In genomic region chr12:47818382-47818700, GRCh38 we compare ENCODE assay signal across 8 cellular contexts. TPM values are rescaled to one million over a fixed set of nuclear protein-coding genes. Genes with fewer than 3 reads are reported as not detected.
DNase-seq lines count a peak whose midpoint lies in the region; ATAC-seq and TF ChIP-seq lines count a peak whose summit lies in the region.

No MANE protein-coding gene starts in this region.

- H3K4me3 Mint-ChIP-seq in type B pancreatic cell: peak overlapping the region; percentile 91

- H3K27me3 Mint-ChIP-seq in type B pancreatic cell: no peaks in the 10 kb centered on the region

- DNase-seq in activated naive CD4-positive, alpha-beta T cell treated with Interleukin-2 at 50 U/mL for 16 hours: peak; percentile 46
- no peak for DNase-seq in activated naive CD4-positive, alpha-beta T cell (lab: John Stamatoyannopoulos, UW)
- DNase-seq in astrocyte of the cerebellum (ENCODE audit: low read depth) (no peak), lower lobe of right lung (no peak), type B pancreatic cell (ENCODE audit: extremely low spot score, unreplicated experiment) (no peak), NCI-H510A (lab: John Stamatoyannopoulos, UW) (no peak)

- H3K27ac Mint-ChIP-seq in type B pancreatic cell: peak overlapping the region; percentile 82

- peak overlapping the region; percentile 64 for H3K4me3 ChIP-seq in astrocyte of the cerebellum (ENCODE audit: low read depth, low read length)
- H3K4me3 ChIP-seq in lower lobe of right lung: peak overlapping the region; percentile 72

- H3K36me3 Mint-ChIP-seq in type B pancreatic cell: no peaks in the 10 kb centered on the region

- in situ Hi-C loops in astrocyte of the cerebellum (cut with HindIII; ENCODE audit: low sequenced_read_pairs): no loop called here

- no peak for TF ChIP-seq CTCF in astrocyte of the cerebellum (IDR thresholded peaks at IDR 0.05; ENCODE audit: low read depth, low read length, missing control alignments)
- no peak for TF ChIP-seq CTCF in lower lobe of right lung (IDR thresholded peaks at IDR 0.05)
- TF ChIP-seq CTCF in type B pancreatic cell (conservative IDR thresholded peaks at IDR 0.05): no peak

- peaks cover 87% of the 10 kb centered on the region for H3K4me1 ChIP-seq in lower lobe of right lung

- ATAC-seq in lower lobe of right lung: no peak
- no peak for ATAC-seq in HG03439 (IDR thresholded peaks at IDR 0.05; ENCODE audit: unreplicated experiment)
- no peak for ATAC-seq in GM18511 (IDR thresholded peaks at IDR 0.05; ENCODE audit: unreplicated experiment)

- H3K27ac ChIP-seq in lower lobe of right lung: peak overlapping the region; percentile 97

- no peaks in the 10 kb centered on the region for H3K9me3 Mint-ChIP-seq in type B pancreatic cell

- H3K36me3 ChIP-seq in lower lobe of right lung: no peaks in the 10 kb centered on the region

- no peaks in the 10 kb centered on the region for H3K27me3 ChIP-seq in lower lobe of right lung (ENCODE audit: low read depth)

- H3K9me3 ChIP-seq in lower lobe of right lung: no peaks in the 10 kb centered on the region

- intact Hi-C loops in lower lobe of right lung (cut with DNase I): no loop called here

- peaks cover 63% of the 10 kb centered on the region for H3K4me1 Mint-ChIP-seq in type B pancreatic cell (ENCODE audit: unreplicated experiment)

RNA-seq across cellular contexts. Expression of gene HDAC7, which starts 1.4 kb away (rescaled TPM):
- 104 TPM for total RNA-seq in lower lobe of right lung
- 71.5 and 76.1 TPM in 2 replicates for total RNA-seq in type B pancreatic cell (ENCODE audit: low replicate concordance)

RNA-seq across cellular contexts. Expression of gene SLC48A1, which starts 45.3 kb away (rescaled TPM):
- total RNA-seq in lower lobe of right lung (39.9 TPM), type B pancreatic cell (ENCODE audit: low replicate concordance) (19.7 and 37.4 TPM in 2 replicates)

RNA-seq across cellular contexts. Expression of gene RAPGEF3, which starts 59.7 kb away (rescaled TPM):
- total RNA-seq in lower lobe of right lung: 44.5 TPM
- 3.7 and 4.9 TPM in 2 replicates for total RNA-seq in type B pancreatic cell (ENCODE audit: low replicate concordance)
